Comparison of ENCODE assay signal across 26 cellular contexts in genomic region chr5:174919351-174919750, GRCh38.
"Had no signal": no experiment of that assay in that cellular context is flagged by ENCODE, and none has a peak within 500 bp of the region (broad histone marks: within the 10 kb centered on the region; RNA-seq: fewer than 3 reads in every experiment).

No MANE protein-coding gene starts in this region.

- H3K27me3 ChIP-seq: neural progenitor cell, ovary, right lobe of liver, sigmoid colon, thyroid gland, tibial nerve, upper lobe of left lung, vagina had no signal

- H3K27ac ChIP-seq: neural progenitor cell, ovary, parathyroid adenoma, psoas muscle, right lobe of liver, sigmoid colon, stomach, thoracic aorta, thyroid gland, tibial nerve, upper lobe of left lung, vagina had no signal

- ATAC-seq: psoas muscle; right cardiac atrium; right lobe of liver; stimulated activated effector memory CD8-positive, alpha-beta T cell treated with anti-CD3 and anti-CD28 coated beads, Interleukin-12 subunit alpha, Interleukin-12 subunit beta, amount 100 ng/mL, for 72 hours; stimulated activated naive B cell treated with anti-CD40 and anti-IgM and Interleukin-4, amounts not matched to agents 10 μg/mL and 1 μg/mL and 100 μg/mL, for 72 hours had no signal

- H3K79me2 ChIP-seq: parathyroid adenoma had no signal

- H3K27ac Mint-ChIP-seq: nephron; neural progenitor cell; progenitor cell of endocrine pancreas; stimulated activated effector memory CD8-positive, alpha-beta T cell treated with anti-CD3 and anti-CD28 coated beads, Interleukin-12 subunit alpha, Interleukin-12 subunit beta, amount 100 ng/mL, for 72 hours; stimulated activated naive B cell treated with anti-CD40 and anti-IgM and Interleukin-4, amounts not matched to agents 10 μg/mL and 1 μg/mL and 100 μg/mL, for 72 hours; stimulated activated naive CD8-positive, alpha-beta T cell treated with anti-CD3 and anti-CD28 coated beads, Interleukin-15, Interleukin-2, amounts not matched to agents 100 ng/mL and 50 ng/mL, for 24 hours had no signal

- H3K4me1 ChIP-seq: parathyroid adenoma, psoas muscle, right lobe of liver, sigmoid colon, stomach, thyroid gland, upper lobe of left lung, vagina had no signal

- H3K36me3 Mint-ChIP-seq: neural progenitor cell; stimulated activated effector memory CD8-positive, alpha-beta T cell treated with anti-CD3 and anti-CD28 coated beads, Interleukin-12 subunit alpha, Interleukin-12 subunit beta, amount 100 ng/mL, for 72 hours; stimulated activated naive B cell treated with anti-CD40 and anti-IgM and Interleukin-4, amounts not matched to agents 10 μg/mL and 1 μg/mL and 100 μg/mL, for 72 hours had no signal

- H3K9me3 Mint-ChIP-seq: nephron; neural progenitor cell; stimulated activated effector memory CD8-positive, alpha-beta T cell treated with anti-CD3 and anti-CD28 coated beads, Interleukin-12 subunit alpha, Interleukin-12 subunit beta, amount 100 ng/mL, for 72 hours; stimulated activated naive CD8-positive, alpha-beta T cell treated with anti-CD3 and anti-CD28 coated beads, Interleukin-15, Interleukin-2, amounts not matched to agents 100 ng/mL and 50 ng/mL, for 24 hours had no signal

- DNase-seq: occipital lobe; ovary; posterior cingulate gyrus; psoas muscle; right cardiac atrium; right lobe of liver; sigmoid colon; stimulated activated CD4-positive, alpha-beta T cell treated with anti-CD3 and anti-CD28 coated beads, Interleukin-15, amount 100 ng/mL, for 24 hours; stimulated activated CD4-positive, alpha-beta T cell treated with anti-CD3 and anti-CD28 coated beads, Interleukin-2, amount 100 ng/mL, for 24 hours; stimulated activated CD4-positive, alpha-beta T cell treated with anti-CD3 and anti-CD28 coated beads, Interleukin-2, amount 100 ng/mL, for 48 hours; stimulated activated CD4-positive, alpha-beta T cell treated with anti-CD3 and anti-CD28 coated beads, Interleukin-4, amount 100 ng/mL, for 24 hours; stimulated activated naive B cell treated with anti-CD40 and anti-IgM and Interleukin-4, amounts not matched to agents 10 μg/mL and 1 μg/mL and 100 μg/mL, for 72 hours; stimulated activated naive CD4-positive, alpha-beta T cell treated with Interleukin-2 at 50 U/mL for 16 hours; stomach; thyroid gland; trophoblast cell; upper lobe of left lung had no signal

- H3K9ac ChIP-seq: neural progenitor cell, parathyroid adenoma had no signal

- H3K4me2 ChIP-seq: neural progenitor cell had no signal

- H3K4me3 ChIP-seq: neural progenitor cell, ovary, psoas muscle, right lobe of liver, sigmoid colon, stomach, thoracic aorta, thyroid gland, tibial nerve, upper lobe of left lung, vagina had no signal

- H3K9me3 ChIP-seq: ovary, psoas muscle, right lobe of liver, sigmoid colon, stomach, thoracic aorta, thyroid gland, tibial nerve, upper lobe of left lung, vagina had no signal

- H2AFZ ChIP-seq: neural progenitor cell, parathyroid adenoma had no signal

- H3K36me3 ChIP-seq: neural progenitor cell, ovary, right lobe of liver, sigmoid colon, stomach, thoracic aorta, thyroid gland, tibial nerve, upper lobe of left lung, vagina had no signal
